ENCODE assay signal across 25 cellular contexts in the genomic region with DNA sequence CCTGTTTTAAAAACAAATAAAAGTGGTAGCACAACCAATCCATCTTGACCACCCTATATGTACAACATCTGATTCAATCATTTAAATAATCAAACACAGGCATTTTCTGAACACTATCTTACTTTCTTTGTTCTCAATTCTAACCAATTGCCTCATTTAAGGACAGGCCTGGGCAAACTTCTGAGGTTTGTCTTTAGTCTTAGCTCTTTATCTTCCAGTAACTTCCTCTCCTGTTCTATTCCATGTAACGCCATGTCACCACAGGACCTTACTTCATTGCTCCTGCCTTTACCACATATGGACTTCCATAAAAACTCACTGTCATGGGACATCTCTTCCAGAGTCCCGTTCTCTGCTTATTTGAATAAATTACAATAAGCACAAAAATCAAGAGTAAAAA.
"Had no signal": no experiment of that assay in that cellular context is flagged by ENCODE, and none has a peak within 500 bp of the region (broad histone marks: within the 10 kb centered on the region; RNA-seq: fewer than 3 reads in every experiment).

No MANE protein-coding gene starts in this region.

- H3K4me2 ChIP-seq: hepatocyte had no signal

- H3K4me3 Mint-ChIP-seq: activated B cell treated with CpG ODN at 0.5 μM for 24 hours; activated CD4-positive, alpha-beta memory T cell treated with anti-CD3 and anti-CD28 coated beads for 36 hours; activated CD8-positive, alpha-beta memory T cell treated with anti-CD3 and anti-CD28 coated beads, Interleukin-2, amount 10 ng/mL, durations not matched to agents 7 days and 5 days; brain; central memory CD8-positive, alpha-beta T cell; nephron progenitor cell; stimulated activated memory B cell treated with anti-CD40 and anti-IgM and Interleukin-4, amounts not matched to agents 10 μg/mL and 1 μg/mL and 100 μg/mL, for 72 hours; T-helper 1 cell treated with Interleukin-12 subunit alpha and Interleukin-12 subunit beta and Interleukin-4 antibody, amounts not matched to agents 30 μg/mL and 1 μg/mL, for 36 hours; type B pancreatic cell had no signal

- DNase-seq: activated B cell treated with CpG ODN at 0.5 μM for 24 hours; activated CD4-positive, alpha-beta memory T cell treated with anti-CD3 and anti-CD28 coated beads for 36 hours; activated CD4-positive, alpha-beta T cell treated with anti-CD3 and anti-CD28 coated beads for 4 hours; activated CD8-positive, alpha-beta memory T cell treated with anti-CD3 and anti-CD28 coated beads, Interleukin-2, amount 10 ng/mL, durations not matched to agents 7 days and 5 days; activated naive CD4-positive, alpha-beta T cell treated with Interleukin-2 at 50 U/mL for 16 hours; colonic mucosa; left colon; lower lobe of right lung; midbrain; nephron progenitor cell; occipital lobe; posterior cingulate gyrus; sigmoid colon; spleen; stimulated activated CD4-positive, alpha-beta T cell treated with anti-CD3 and anti-CD28 coated beads, Interleukin-4, amount 100 ng/mL, for 4 hours; testis had no signal

- H3K4me1 Mint-ChIP-seq: activated B cell treated with CpG ODN at 0.5 μM for 24 hours; central memory CD8-positive, alpha-beta T cell; nephron progenitor cell; stimulated activated memory B cell treated with anti-CD40 and anti-IgM and Interleukin-4, amounts not matched to agents 10 μg/mL and 1 μg/mL and 100 μg/mL, for 72 hours had no signal

- H3K27ac ChIP-seq: colonic mucosa, esophagus muscularis mucosa, hepatocyte, lower lobe of right lung, sigmoid colon, spleen, testis had no signal

- FAIRE-seq: endometrium had no signal

- H3K4me3 ChIP-seq: colonic mucosa, esophagus muscularis mucosa, hepatocyte, lower lobe of right lung, sigmoid colon, spleen, testis had no signal

- H3K4me1 ChIP-seq: colonic mucosa, lower lobe of right lung, testis had no signal

- H3K36me3 Mint-ChIP-seq: activated CD4-positive, alpha-beta memory T cell treated with anti-CD3 and anti-CD28 coated beads for 36 hours; stimulated activated memory B cell treated with anti-CD40 and anti-IgM and Interleukin-4, amounts not matched to agents 10 μg/mL and 1 μg/mL and 100 μg/mL, for 72 hours had no signal

- H3K27me3 Mint-ChIP-seq: brain, type B pancreatic cell had no signal

- H3K9me3 ChIP-seq: colonic mucosa, esophagus muscularis mucosa, lower lobe of right lung, sigmoid colon, spleen, testis had no signal

- H3K9me3 Mint-ChIP-seq: activated B cell treated with CpG ODN at 0.5 μM for 24 hours; activated CD4-positive, alpha-beta memory T cell treated with anti-CD3 and anti-CD28 coated beads for 36 hours; activated T-helper 2 cell treated with anti-CD3 and anti-CD28 coated beads, Interferon-gamma antibody, Interleukin-2, Interleukin-4, amounts not matched to agents 10 μg/mL and 5 μg/mL and 100 μg/mL, durations not matched to agents 14 hours and 24 hours and 36 hours; central memory CD8-positive, alpha-beta T cell had no signal

- ATAC-seq: activated CD8-positive, alpha-beta memory T cell treated with anti-CD3 and anti-CD28 coated beads, Interleukin-2, amount 10 ng/mL, durations not matched to agents 7 days and 5 days; left colon; lower lobe of right lung; stimulated activated memory B cell treated with anti-CD40 and anti-IgM and Interleukin-4, amounts not matched to agents 10 μg/mL and 1 μg/mL and 100 μg/mL, for 72 hours had no signal

- H3K27ac Mint-ChIP-seq: activated B cell treated with CpG ODN at 0.5 μM for 24 hours; activated CD4-positive, alpha-beta memory T cell treated with anti-CD3 and anti-CD28 coated beads for 36 hours; activated CD8-positive, alpha-beta memory T cell treated with anti-CD3 and anti-CD28 coated beads, Interleukin-2, amount 10 ng/mL, durations not matched to agents 7 days and 5 days; activated T-helper 2 cell treated with anti-CD3 and anti-CD28 coated beads, Interferon-gamma antibody, Interleukin-2, Interleukin-4, amounts not matched to agents 10 μg/mL and 5 μg/mL and 100 μg/mL, durations not matched to agents 14 hours and 24 hours and 36 hours; nephron progenitor cell; stimulated activated memory B cell treated with anti-CD40 and anti-IgM and Interleukin-4, amounts not matched to agents 10 μg/mL and 1 μg/mL and 100 μg/mL, for 72 hours; T-helper 1 cell treated with Interleukin-12 subunit alpha and Interleukin-12 subunit beta and Interleukin-4 antibody, amounts not matched to agents 30 μg/mL and 1 μg/mL, for 36 hours; type B pancreatic cell had no signal
